Comparison of ENCODE assay signal across 8 cellular contexts in the genomic region with DNA sequence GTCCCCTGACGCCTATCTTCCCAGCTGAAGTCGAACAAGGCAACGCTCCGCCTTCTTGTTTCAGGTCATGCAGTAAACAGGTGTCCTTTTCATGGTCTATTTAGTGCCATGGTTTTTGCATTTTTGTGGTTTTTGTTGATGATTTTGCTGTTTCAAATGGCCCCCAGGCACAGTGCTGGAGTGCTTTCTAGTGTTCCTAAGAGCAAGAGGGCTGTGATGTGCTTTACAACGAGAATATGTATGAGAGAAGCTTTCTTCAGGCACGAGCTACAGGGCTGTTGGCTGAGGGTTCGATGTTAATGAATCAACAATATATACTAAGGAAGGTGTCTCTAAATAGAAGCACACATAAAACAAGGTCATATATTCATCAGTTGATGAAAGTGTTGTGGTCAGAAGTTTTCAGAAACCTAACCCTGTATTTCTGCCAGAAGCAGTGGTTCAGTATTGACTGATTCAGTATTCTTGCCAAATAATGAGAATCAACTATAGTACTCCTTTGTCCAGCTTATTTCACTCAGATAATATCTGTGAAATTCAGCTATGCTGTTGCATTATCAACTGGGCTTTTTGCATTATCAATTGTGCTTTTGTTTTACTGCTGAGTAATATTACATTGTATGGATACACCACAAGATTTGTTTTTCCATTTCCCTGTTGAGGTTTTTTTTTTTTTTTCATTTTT. TPM values are rescaled to one million over a fixed set of nuclear protein-coding genes. Genes with fewer than 3 reads are reported as not detected.
DNase-seq lines count a peak whose midpoint lies in the region; ATAC-seq, FAIRE-seq and TF ChIP-seq lines count a peak whose summit lies in the region.

No MANE protein-coding gene starts in this region.

- H3K27ac Mint-ChIP-seq in CD4-positive, alpha-beta T cell: no peak overlapping the region
- H3K27ac Mint-ChIP-seq in T-helper 2 cell treated with Interferon-gamma antibody and Interleukin-4, amounts not matched to agents 5 μg/mL and 100 μg/mL, for 36 hours: no peak overlapping the region

- H3K27me3 Mint-ChIP-seq in CD4-positive, alpha-beta T cell: no peaks in the 10 kb centered on the region
- no peaks in the 10 kb centered on the region for H3K27me3 Mint-ChIP-seq in T-helper 2 cell treated with Interferon-gamma antibody and Interleukin-4, amounts not matched to agents 5 μg/mL and 100 μg/mL, for 36 hours (ENCODE audit: low read depth)

- no peak overlapping the region for H3K27ac ChIP-seq in CD4-positive, alpha-beta T cell (ENCODE audit: low read depth, low read length)

- POLR2A ChIA-PET in CD4-positive, alpha-beta T cell (lab: Charles Lee): no interaction called here

- no peak overlapping the region for H3K4me3 Mint-ChIP-seq in CD4-positive, alpha-beta T cell
- H3K4me3 Mint-ChIP-seq in T-helper 2 cell treated with Interferon-gamma antibody and Interleukin-4, amounts not matched to agents 5 μg/mL and 100 μg/mL, for 36 hours: no peak overlapping the region

- ATAC-seq in GM21515 (IDR thresholded peaks at IDR 0.05; ENCODE audit: unreplicated experiment) (peak; percentile 82), HG03565 (IDR thresholded peaks at IDR 0.05; ENCODE audit: unreplicated experiment) (peak; percentile 86)
- ATAC-seq in CD4-positive, alpha-beta T cell (ENCODE audit: poor library complexity): no peak

- FAIRE-seq in endometrium (lab: Jason Lieb, UNC): peak; percentile 15

- DNase-seq in ELF-1 (ENCODE audit: low read depth, low spot score) (peak; percentile 33), DMS153 treated with DMSO at 0.1 percent for 48 hours (lab: John Stamatoyannopoulos, UW; ENCODE audit: unreplicated experiment) (no peak), D341Med (ENCODE audit: low spot score) (no peak)
- DNase-seq in CD4-positive, alpha-beta T cell: no peak
- no peak for DNase-seq in T-helper 2 cell treated with Interferon-gamma antibody and Interleukin-4, amounts not matched to agents 5 μg/mL and 100 μg/mL, for 36 hours (ENCODE audit: low spot score)

- H3K36me3 Mint-ChIP-seq in CD4-positive, alpha-beta T cell (ENCODE audit: low read depth): peaks cover 35% of the 10 kb centered on the region
- H3K36me3 Mint-ChIP-seq in T-helper 2 cell treated with Interferon-gamma antibody and Interleukin-4, amounts not matched to agents 5 μg/mL and 100 μg/mL, for 36 hours (ENCODE audit: low read depth): peaks cover 17% of the 10 kb centered on the region

- H3K9me3 Mint-ChIP-seq in CD4-positive, alpha-beta T cell: no peaks in the 10 kb centered on the region
- no peaks in the 10 kb centered on the region for H3K9me3 Mint-ChIP-seq in T-helper 2 cell treated with Interferon-gamma antibody and Interleukin-4, amounts not matched to agents 5 μg/mL and 100 μg/mL, for 36 hours

- no peaks in the 10 kb centered on the region for H3K9me3 ChIP-seq in CD4-positive, alpha-beta T cell (ENCODE audit: control insufficient read depth, low read length)

- no peaks in the 10 kb centered on the region for H3K27me3 ChIP-seq in CD4-positive, alpha-beta T cell (ENCODE audit: control insufficient read depth, insufficient read depth, low read length)

- peaks cover 52% of the 10 kb centered on the region for H3K4me1 Mint-ChIP-seq in CD4-positive, alpha-beta T cell (ENCODE audit: low read depth)
- H3K4me1 Mint-ChIP-seq in T-helper 2 cell treated with Interferon-gamma antibody and Interleukin-4, amounts not matched to agents 5 μg/mL and 100 μg/mL, for 36 hours (ENCODE audit: low read depth): peaks cover 16% of the 10 kb centered on the region

- intact Hi-C loops in CD4-positive, alpha-beta T cell (cut with DNase I, micrococcal nuclease): no loop called here

- TF ChIP-seq CTCF in CD4-positive, alpha-beta T cell (IDR thresholded peaks at IDR 0.05): no peak

- CTCF ChIA-PET in CD4-positive, alpha-beta T cell (lab: Charles Lee): interaction anchor here (0.9 kb wide), 1 partner anchor 47 kb away, joined by 3 read pairs; no protein-coding TSS in a partner anchor

RNA-seq across cellular contexts. Expression of a gene that starts 18.5 kb away (rescaled TPM):
- total RNA-seq in CD4-positive, alpha-beta T cell: 10 to 100 TPM; 13.6 to 14.8 TPM
